Comparison of ENCODE assay signal across 8 cellular contexts in genomic region chr7:17371656-17372524, GRCh38.
DNase-seq lines count a peak whose midpoint lies in the region; ATAC-seq and TF ChIP-seq lines count a peak whose summit lies in the region.

No MANE protein-coding gene starts in this region.

- intact Hi-C loops in HCT116 (cut with micrococcal nuclease), result no loop called here

- H3K9ac ChIP-seq in HCT116 (ENCODE audit: low read length), result no peak overlapping the region

- no TSS peak for BruUV-seq in HCT116 (replicated peaks; lab: Mats Ljungman, UMichigan)

- ATAC-seq in HCT116, result peak; percentile 90
- ATAC-seq in HG03175 (IDR thresholded peaks at IDR 0.05; ENCODE audit: unreplicated experiment), result no peak
- ATAC-seq in HG03139 (IDR thresholded peaks at IDR 0.05; ENCODE audit: unreplicated experiment), result no peak

- H3K27ac ChIP-seq in HCT116 (ENCODE audit: low read depth, low read length), result peak overlapping the region; percentile 49; the same call in 1 of the 2 replicates

- H3K27me3 ChIP-seq in HCT116 (ENCODE audit: insufficient read depth, low read length), result no peaks in the 10 kb centered on the region

- no peak overlapping the region for H2AFZ ChIP-seq in HCT116 (ENCODE audit: low read depth, low read length, poor library complexity, severe bottlenecking)

- RAD21 ChIA-PET in HCT116 (lab: Charles Lee; ENCODE audit: low non-redundant PET in 1 of 2, low total read pairs in 2 of 2, uncharacterized antibody in 2 of 2, unreplicated experiment in 2 of 2), result no interaction called here

- H3K9me3 ChIP-seq in HCT116 (ENCODE audit: control insufficient read depth in 1 of 2, insufficient read depth in 1 of 2, low read depth in 1 of 2, low read length in 2 of 2), result no peaks in the 10 kb centered on the region

- H3K4me1 ChIP-seq in HCT116 (ENCODE audit: control insufficient read depth in 1 of 2, insufficient read depth in 2 of 2, low read length in 2 of 2), result peaks cover 28 to 40% of the 10 kb centered on the region in 2 experiments

- TF ChIP-seq RAD21 in HCT116 (IDR thresholded peaks at IDR 0.05; ENCODE audit: low read depth), result no peak

- peak; percentile 57 for DNase-seq in HCT116 (ENCODE audit: low read depth, low spot score)
- peak; percentile 92 to 98 for DNase-seq in SW 1271 (lab: John Stamatoyannopoulos, UW)
- peak; percentile 96 for DNase-seq in fibroblast of villous mesenchyme (ENCODE audit: low read depth)
- peak; percentile 72 for DNase-seq in smooth muscle cell of the brain vasculature (ENCODE audit: low read depth, low spot score)
- no peak for DNase-seq in NCI-H1417 treated with DMSO at 0.1 percent for 48 hours (lab: John Stamatoyannopoulos, UW)
- no peak for DNase-seq in NK-92 (lab: John Stamatoyannopoulos, UW; ENCODE audit: unreplicated experiment)

- H3K4me3 ChIP-seq in HCT116 (replicated peaks in 1 of 2; ENCODE audit: low read depth in 1 of 2, low read length in 2 of 2) (peak overlapping the region in 1 of 2 experiments; percentile 7; a peak in 1 of 4 replicates), fibroblast of villous mesenchyme (ENCODE audit: low read depth, low read length) (no peak overlapping the region)

- H3K4me2 ChIP-seq in HCT116 (ENCODE audit: low read length), result peak overlapping the region; percentile 55

- CTCF ChIA-PET in HCT116 (lab: Charles Lee), result no interaction called here

- H4K20me1 ChIP-seq in HCT116 (ENCODE audit: insufficient read depth), result no peaks in the 10 kb centered on the region

- no peak for TF ChIP-seq POLR2A in HCT116 (IDR thresholded peaks at IDR 0.05; ENCODE audit: borderline replicate concordance, extremely low read depth, insufficient read depth, insufficient read length)

- TF ChIP-seq CTCF in HCT116 (IDR thresholded peaks at IDR 0.05 in 2 of 3, conservative IDR thresholded peaks at IDR 0.05 in 1 of 3; ENCODE audit: borderline replicate concordance in 1 of 3, insufficient read depth in 1 of 3, low read depth in 2 of 3, low read length in 2 of 3) (no peak), fibroblast of villous mesenchyme (IDR thresholded peaks at IDR 0.05; ENCODE audit: insufficient read depth, low read depth, low read length) (no peak)

- POLR2A ChIA-PET in HCT116 (lab: Charles Lee), result no interaction called here

- H3K79me2 ChIP-seq in HCT116 (ENCODE audit: insufficient read depth, low read length), result no peaks in the 10 kb centered on the region

- H3K36me3 ChIP-seq in HCT116 (ENCODE audit: control insufficient read depth in 1 of 2, insufficient read depth in 2 of 2, low read length in 2 of 2), result no peaks in the 10 kb centered on the region

- H3K9me2 ChIP-seq in HCT116 (ENCODE audit: insufficient read depth), result no peaks in the 10 kb centered on the region

TF ChIP-seq in HCT116, 20 proteins besides CTCF, POLR2A, EP300 and RAD21:
- TF ChIP-seq CBX3 (IDR thresholded peaks at IDR 0.05; ENCODE audit: low read depth), result peak; percentile 61; the same call in 1 of the 2 replicates
- TF ChIP-seq ZFX (IDR thresholded peaks at IDR 0.05), result no peak
- TF ChIP-seq SIN3A (IDR thresholded peaks at IDR 0.05; ENCODE audit: low read depth), result 0 out of 2 replicates have a peak, but pooled peaks have one; percentile 25
- TF ChIP-seq CEBPB (IDR thresholded peaks at IDR 0.05; ENCODE audit: low read depth), result peak; percentile 66
- TF ChIP-seq EZH2phosphoT487 (IDR thresholded peaks at IDR 0.05; ENCODE audit: borderline replicate concordance), result no peak
- no peak for TF ChIP-seq YY1 (IDR thresholded peaks at IDR 0.05; ENCODE audit: extremely low read depth, insufficient replicate concordance, low read depth, low read length)
- TF ChIP-seq ZBTB33 (IDR thresholded peaks at IDR 0.05; ENCODE audit: extremely low read depth, insufficient replicate concordance, low read length), result no peak
- no peak for TF ChIP-seq REST (IDR thresholded peaks at IDR 0.05; ENCODE audit: low read depth)
- TF ChIP-seq EZH2 (IDR thresholded peaks at IDR 0.05), result no peak
- TF ChIP-seq SP1 (IDR thresholded peaks at IDR 0.05; ENCODE audit: low read depth), result peak; percentile 50
- TF ChIP-seq POLR2AphosphoS5 (IDR thresholded peaks at IDR 0.05; ENCODE audit: low read depth, low read length), result no peak
- TF ChIP-seq TCF7L2 (IDR thresholded peaks at IDR 0.05; ENCODE audit: borderline replicate concordance, extremely low read depth, insufficient read depth, insufficient read length), result no peak
- TF ChIP-seq SRF (IDR thresholded peaks at IDR 0.05; ENCODE audit: low read depth), result no peak
- TF ChIP-seq EGR1 (IDR thresholded peaks at IDR 0.05; ENCODE audit: low read depth), result no peak
- no peak for TF ChIP-seq ELF1 (IDR thresholded peaks at IDR 0.05; ENCODE audit: borderline replicate concordance, low read depth)
- no peak for TF ChIP-seq ZNF274 (IDR thresholded peaks at IDR 0.05; ENCODE audit: low read depth, low read length)
- peak; percentile 63 for TF ChIP-seq JUND (IDR thresholded peaks at IDR 0.05)
- peak; percentile 43 for TF ChIP-seq MAX (IDR thresholded peaks at IDR 0.05)
- TF ChIP-seq FOSL1 (IDR thresholded peaks at IDR 0.05; ENCODE audit: low read depth), result peak; percentile 83
- TF ChIP-seq ATF3 (IDR thresholded peaks at IDR 0.05), result no peak

Comparison
In these comparisons a context has a peak if more than half of its experiments do, and no peak if none do; other contexts are left out.
1. DNase-seq: peak in HCT116 (single experiment), SW 1271 (2 of 2), fibroblast of villous mesenchyme (single experiment) and smooth muscle cell of the brain vasculature (single experiment); none in NCI-H1417 treated with DMSO at 0.1 percent for 48 hours (single experiment) and NK-92 (single experiment).